8 cellular contexts compared by ENCODE assay signal in the genomic region with DNA sequence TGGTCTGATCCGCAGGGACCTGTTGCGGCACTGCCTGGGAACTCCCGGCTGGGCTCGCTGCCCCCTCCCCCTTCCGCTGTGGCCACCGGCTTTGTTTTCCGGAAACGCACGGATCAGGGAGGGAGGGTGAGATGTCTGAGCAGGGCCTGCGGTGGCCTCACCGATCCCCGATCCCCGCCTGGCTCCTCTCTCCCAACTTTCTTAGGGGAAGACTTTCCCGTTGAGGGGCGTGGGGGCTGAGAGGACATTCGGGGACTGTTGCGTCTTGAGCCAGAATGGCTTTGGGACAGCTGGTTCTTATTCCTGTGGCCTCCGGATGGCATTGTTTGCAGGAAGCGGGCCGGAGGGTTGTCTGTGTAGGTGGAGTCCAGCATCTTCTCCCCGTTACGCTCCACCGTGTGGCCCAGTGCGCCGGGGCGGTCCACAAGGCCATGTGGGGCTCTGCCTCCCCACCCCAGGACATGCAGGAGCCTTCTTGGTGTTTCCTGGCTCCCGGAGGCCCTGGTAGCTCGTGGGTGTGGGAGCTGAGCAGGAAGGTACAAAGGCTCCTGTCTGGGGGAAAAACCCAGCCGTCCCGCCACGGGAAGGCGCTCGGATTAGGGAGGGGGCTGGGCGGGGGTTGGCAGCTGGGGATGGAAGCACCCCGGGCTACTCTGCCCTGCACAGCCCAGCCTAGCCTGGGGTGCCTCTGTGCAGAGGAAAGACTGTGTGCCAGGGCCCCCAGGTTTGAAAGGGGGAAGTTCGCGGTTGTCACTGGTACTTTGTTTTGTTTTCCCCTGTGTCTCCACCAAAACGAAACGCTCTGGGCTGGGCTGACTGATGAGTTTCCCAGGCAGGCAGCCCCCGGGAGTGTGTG. TPM values are rescaled to one million over a fixed set of nuclear protein-coding genes. Genes with fewer than 3 reads are reported as not detected.
A peak's percentile ranks its signal among the peaks of the same experiment; 100 is the strongest.
DNase-seq lines count a peak whose midpoint lies in the region; ATAC-seq and TF ChIP-seq lines count a peak whose summit lies in the region.

No MANE protein-coding gene starts in this region.

- H4K20me1 ChIP-seq in neural cell (ENCODE audit: insufficient read depth), result no peaks in the 10 kb centered on the region

- H3K79me2 ChIP-seq in neural cell (replicated peaks; ENCODE audit: insufficient read depth, low read length), result peaks cover 42% of the 10 kb centered on the region

- H3K4me3 ChIP-seq in fibroblast of the aortic adventitia (ENCODE audit: low read depth, low read length) (peak overlapping the region; percentile 88), neural cell (ENCODE audit: low read length) (peak overlapping the region; percentile 90), stomach smooth muscle (ENCODE audit: low read length in 2 of 2) (peak overlapping the region; percentile 89 to 91)

- DNase-seq in DMS53 (lab: John Stamatoyannopoulos, UW) (peak; percentile 81), RKO (ENCODE audit: low spot score) (peak; percentile 71), activated gamma-delta T cell (lab: John Stamatoyannopoulos, UW) (peak; percentile 67), fibroblast of the aortic adventitia (ENCODE audit: low read depth) (peak; percentile 57)

- no peaks in the 10 kb centered on the region for H3K9me2 ChIP-seq in neural cell (ENCODE audit: insufficient read depth, low read length)

- peaks cover 38% of the 10 kb centered on the region for H3K4me1 ChIP-seq in stomach smooth muscle (ENCODE audit: control insufficient read depth, insufficient read depth, low read length)

- H3K9ac ChIP-seq in neural cell (ENCODE audit: low read length) (peak overlapping the region; percentile 88), stomach smooth muscle (ENCODE audit: low read length in 2 of 2) (peak overlapping the region; percentile 60 to 86)

- ATAC-seq in HG03432 (IDR thresholded peaks at IDR 0.05; ENCODE audit: unreplicated experiment) (peak; percentile 35), GM19452 (IDR thresholded peaks at IDR 0.05; ENCODE audit: unreplicated experiment) (no peak)

- H3K27ac ChIP-seq in neural cell (ENCODE audit: low read length) (peak overlapping the region; percentile 78), stomach smooth muscle (ENCODE audit: low read length) (peak overlapping the region; percentile 60)

- TF ChIP-seq EP300 in neural cell (conservative IDR thresholded peaks at IDR 0.05; ENCODE audit: poor library complexity, severe bottlenecking), result no peak

- H2AFZ ChIP-seq in neural cell (ENCODE audit: low read depth, low read length), result no peak overlapping the region

- H3K4me2 ChIP-seq in neural cell (ENCODE audit: low read length), result peak overlapping the region; percentile 88

- peaks cover 5% of the 10 kb centered on the region for H3F3A ChIP-seq in neural cell (ENCODE audit: insufficient read depth, low read length, poor library complexity, severe bottlenecking)

- TF ChIP-seq CTCF in fibroblast of the aortic adventitia (IDR thresholded peaks at IDR 0.05; ENCODE audit: insufficient read depth, low read length) (no peak), neural cell (IDR thresholded peaks at IDR 0.05; ENCODE audit: poor library complexity, severe bottlenecking) (no peak)

- H3K9me3 ChIP-seq in neural cell (ENCODE audit: low read length) (no peaks in the 10 kb centered on the region), stomach smooth muscle (ENCODE audit: control insufficient read depth in 2 of 2, low read length in 2 of 2) (no peaks in the 10 kb centered on the region)

- TF ChIP-seq RAD21 in neural cell (conservative IDR thresholded peaks at IDR 0.05), result no peak

- H3K27me3 ChIP-seq in neural cell (ENCODE audit: insufficient read depth, low read depth, low read length) (no peaks in the 10 kb centered on the region), stomach smooth muscle (ENCODE audit: control insufficient read depth in 1 of 2, insufficient read depth in 2 of 2, low read length in 2 of 2) (no peaks in the 10 kb centered on the region)

- no peaks in the 10 kb centered on the region for H3K36me3 ChIP-seq in neural cell (ENCODE audit: insufficient read depth, low read length)
- no peaks in the 10 kb centered on the region for H3K36me3 ChIP-seq in stomach smooth muscle (ENCODE audit: control insufficient read depth in 2 of 2, insufficient read depth in 2 of 2, low read length in 2 of 2)

TF ChIP-seq in neural cell, 6 proteins besides CTCF, POLR2A, EP300 and RAD21:
- peak; percentile 51 for TF ChIP-seq MXI1 (conservative IDR thresholded peaks at IDR 0.05; ENCODE audit: poor library complexity, severe bottlenecking)
- TF ChIP-seq, protein P1, sequence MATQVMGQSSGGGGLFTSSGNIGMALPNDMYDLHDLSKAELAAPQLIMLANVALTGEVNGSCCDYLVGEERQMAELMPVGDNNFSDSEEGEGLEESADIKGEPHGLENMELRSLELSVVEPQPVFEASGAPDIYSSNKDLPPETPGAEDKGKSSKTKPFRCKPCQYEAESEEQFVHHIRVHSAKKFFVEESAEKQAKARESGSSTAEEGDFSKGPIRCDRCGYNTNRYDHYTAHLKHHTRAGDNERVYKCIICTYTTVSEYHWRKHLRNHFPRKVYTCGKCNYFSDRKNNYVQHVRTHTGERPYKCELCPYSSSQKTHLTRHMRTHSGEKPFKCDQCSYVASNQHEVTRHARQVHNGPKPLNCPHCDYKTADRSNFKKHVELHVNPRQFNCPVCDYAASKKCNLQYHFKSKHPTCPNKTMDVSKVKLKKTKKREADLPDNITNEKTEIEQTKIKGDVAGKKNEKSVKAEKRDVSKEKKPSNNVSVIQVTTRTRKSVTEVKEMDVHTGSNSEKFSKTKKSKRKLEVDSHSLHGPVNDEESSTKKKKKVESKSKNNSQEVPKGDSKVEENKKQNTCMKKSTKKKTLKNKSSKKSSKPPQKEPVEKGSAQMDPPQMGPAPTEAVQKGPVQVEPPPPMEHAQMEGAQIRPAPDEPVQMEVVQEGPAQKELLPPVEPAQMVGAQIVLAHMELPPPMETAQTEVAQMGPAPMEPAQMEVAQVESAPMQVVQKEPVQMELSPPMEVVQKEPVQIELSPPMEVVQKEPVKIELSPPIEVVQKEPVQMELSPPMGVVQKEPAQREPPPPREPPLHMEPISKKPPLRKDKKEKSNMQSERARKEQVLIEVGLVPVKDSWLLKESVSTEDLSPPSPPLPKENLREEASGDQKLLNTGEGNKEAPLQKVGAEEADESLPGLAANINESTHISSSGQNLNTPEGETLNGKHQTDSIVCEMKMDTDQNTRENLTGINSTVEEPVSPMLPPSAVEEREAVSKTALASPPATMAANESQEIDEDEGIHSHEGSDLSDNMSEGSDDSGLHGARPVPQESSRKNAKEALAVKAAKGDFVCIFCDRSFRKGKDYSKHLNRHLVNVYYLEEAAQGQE (IDR thresholded peaks at IDR 0.05; ENCODE audit: borderline replicate concordance), result peak; percentile 22
- TF ChIP-seq EZH2 (IDR thresholded peaks at IDR 0.05; ENCODE audit: borderline replicate concordance, insufficient read depth, low read length, poor library complexity, severe bottlenecking), result no peak
- no peak for TF ChIP-seq TAF1 (IDR thresholded peaks at IDR 0.05; ENCODE audit: low read depth)
- peak; percentile 30 for TF ChIP-seq POLR2AphosphoS5 (IDR thresholded peaks at IDR 0.05)
TF ChIP-seq in neural cell: peak in this region for 3.

RNA-seq across cellular contexts. Expression of gene CSNK1G2, which starts 1.3 kb away (rescaled TPM):
- 29.6 and 47.5 TPM in 2 replicates for total RNA-seq in fibroblast of the aortic adventitia (ENCODE audit: low replicate concordance)
- polyA plus RNA-seq in neural cell, result 110 and 138 TPM in 2 replicates
- 68.9 and 78.6 TPM in 2 replicates for polyA minus RNA-seq in neural cell

RNA-seq across cellular contexts. Expression of gene ADAT3, which starts 37.1 kb away (rescaled TPM):
- total RNA-seq in fibroblast of the aortic adventitia (ENCODE audit: low replicate concordance), result 2.6 and 4.2 TPM in 2 replicates
- polyA plus RNA-seq in neural cell, result 1.6 TPM in 2 replicates
- polyA minus RNA-seq in neural cell, result 2.4 and 2.7 TPM in 2 replicates

RNA-seq across cellular contexts. Expression of gene SCAMP4, which starts 37.1 kb away (rescaled TPM):
- total RNA-seq in fibroblast of the aortic adventitia (ENCODE audit: low replicate concordance), result 51.6 and 59.3 TPM in 2 replicates
- polyA plus RNA-seq in neural cell, result 12.7 and 13.3 TPM in 2 replicates
- 15.4 and 23.6 TPM in 2 replicates for polyA minus RNA-seq in neural cell

RNA-seq across cellular contexts. Expression of gene ABHD17A, which starts 57.0 kb away (rescaled TPM):
- 48.0 and 51.2 TPM in 2 replicates for total RNA-seq in fibroblast of the aortic adventitia (ENCODE audit: low replicate concordance)
- 116 and 140 TPM in 2 replicates for polyA plus RNA-seq in neural cell
- 49.9 and 68.2 TPM in 2 replicates for polyA minus RNA-seq in neural cell
